In genomic region chr12:56718167-56718566, GRCh38 we compare ENCODE assay signal across 17 cellular contexts. TPM values are rescaled to one million over a fixed set of nuclear protein-coding genes. Genes with fewer than 3 reads are reported as not detected.
"Had no signal": no experiment of that assay in that cellular context is flagged by ENCODE, and none has a peak within 500 bp of the region (broad histone marks: within the 10 kb centered on the region; RNA-seq: fewer than 3 reads in every experiment).

No MANE protein-coding gene starts in this region.

- H3K9me3 ChIP-seq: prostate gland, suprapubic skin had no signal

- DNase-seq: activated CD4-positive, alpha-beta T cell treated with anti-CD3 and anti-CD28 coated beads, Interleukin-2, amount 10 ng/mL, durations not matched to agents 7 days and 5 days; activated CD4-positive, CD25-positive, alpha-beta regulatory T cell; dermis blood vessel endothelial cell; natural killer cell; occipital lobe; stimulated activated CD4-positive, alpha-beta T cell treated with anti-CD3 and anti-CD28 coated beads, Interleukin-2, amount 100 ng/mL, for 24 hours; stimulated activated naive CD4-positive, alpha-beta T cell treated with Interleukin-2 at 50 U/mL for 16 hours; T-helper 2 cell had no signal

- H3K27ac ChIP-seq: prostate gland, suprapubic skin had no signal

- H3K4me3 Mint-ChIP-seq: activated CD4-positive, alpha-beta T cell treated with anti-CD3 and anti-CD28 coated beads, Interleukin-2, amount 10 ng/mL, durations not matched to agents 7 days and 5 days; central memory CD8-positive, alpha-beta T cell had no signal

- H3K27me3 Mint-ChIP-seq: activated CD4-positive, alpha-beta T cell treated with anti-CD3 and anti-CD28 coated beads, Interleukin-2, amount 10 ng/mL, durations not matched to agents 7 days and 5 days; activated naive CD4-positive, alpha-beta T cell treated with anti-CD3 and anti-CD28 coated beads, Interleukin-2, amount 50 U/mL, for 24 hours; central memory CD8-positive, alpha-beta T cell had no signal

- ATAC-seq: esophagus mucosa, natural killer cell, sciatic nerve had no signal

- H3K9me3 Mint-ChIP-seq: activated CD4-positive, alpha-beta T cell treated with anti-CD3 and anti-CD28 coated beads, Interleukin-2, amount 10 ng/mL, durations not matched to agents 7 days and 5 days; activated naive CD4-positive, alpha-beta T cell treated with anti-CD3 and anti-CD28 coated beads, Interleukin-2, amount 50 U/mL, for 24 hours; activated T-helper 2 cell treated with anti-CD3 and anti-CD28 coated beads, Interferon-gamma antibody, Interleukin-2, Interleukin-4, amounts not matched to agents 10 μg/mL and 5 μg/mL and 100 μg/mL, durations not matched to agents 14 hours and 24 hours and 36 hours; central memory CD8-positive, alpha-beta T cell; natural killer cell had no signal

- H3K27me3 ChIP-seq: suprapubic skin had no signal

- H3K4me3 ChIP-seq: prostate gland, suprapubic skin had no signal

RNA-seq across cellular contexts. Expression of gene HSD17B6, which starts 45.0 kb away (rescaled TPM):
- total RNA-seq: dermis blood vessel endothelial cell, lung microvascular endothelial cell, mononuclear cell had no signal
